In genomic region chr7:64883113-64883905, GRCh38 we compare ENCODE assay signal across 12 cellular contexts. TPM values are rescaled to one million over a fixed set of nuclear protein-coding genes. Genes with fewer than 3 reads are reported as not detected.
DNase-seq lines count a peak whose midpoint lies in the region; ATAC-seq, FAIRE-seq and TF ChIP-seq lines count a peak whose summit lies in the region.
"Had no signal": no experiment of that assay in that cellular context is flagged by ENCODE, and none has a peak within 500 bp of the region (broad histone marks: within the 10 kb centered on the region; RNA-seq: fewer than 3 reads in every experiment).

No MANE protein-coding gene starts in this region.

- H3K36me3 Mint-ChIP-seq in activated T-cell treated with anti-CD3 and anti-CD28 coated beads, Interleukin-2, amount 50 U/mL, for 24 hours (ENCODE audit: low read depth), result no peaks in the 10 kb centered on the region

- H3K4me1 ChIP-seq in thoracic aorta (ENCODE audit: control insufficient read depth in 1 of 2, low read depth in 2 of 2) (peaks cover 0 to 12% of the 10 kb centered on the region in 2 donors), small intestine (ENCODE audit: control insufficient read depth in 2 of 2, insufficient read depth in 1 of 2, low read depth in 1 of 2, low read length in 1 of 2) (no peaks in the 10 kb centered on the region)
- H3K4me1 ChIP-seq: SJCRH30 had no signal

- peak overlapping the region; percentile 33 for H3K4me3 ChIP-seq in astrocyte of the cerebellum (ENCODE audit: low read depth, low read length)
- peak overlapping the region; percentile 50 for H3K4me3 ChIP-seq in lower leg skin (ENCODE audit: low read depth, poor library complexity, severe bottlenecking)
- peak overlapping the region; percentile 78 for H3K4me3 ChIP-seq in thoracic aorta
- no peak overlapping the region for H3K4me3 ChIP-seq in small intestine (ENCODE audit: low read depth in 1 of 2, low read length in 2 of 2)
- H3K4me3 ChIP-seq: SJCRH30 had no signal

- no peak for TF ChIP-seq CTCF in astrocyte of the cerebellum (IDR thresholded peaks at IDR 0.05; ENCODE audit: low read depth, low read length, missing control alignments)
- TF ChIP-seq CTCF in lower leg skin (IDR thresholded peaks at IDR 0.05), result no peak
- no peak for TF ChIP-seq CTCF in thoracic aorta (IDR thresholded peaks at IDR 0.05)

- peaks cover 3% of the 10 kb centered on the region for H3K9me3 Mint-ChIP-seq in activated T-cell treated with anti-CD3 and anti-CD28 coated beads, Interleukin-2, amount 50 U/mL, for 24 hours

- no peak for FAIRE-seq in small intestine (lab: Jason Lieb, UNC)
- FAIRE-seq: GM12891 had no signal

- peak overlapping the region; percentile 54 for H3K4me3 Mint-ChIP-seq in activated T-cell treated with anti-CD3 and anti-CD28 coated beads, Interleukin-2, amount 50 U/mL, for 24 hours
- H3K4me3 Mint-ChIP-seq: neural crest cell had no signal

- H3K4me1 Mint-ChIP-seq in activated T-cell treated with anti-CD3 and anti-CD28 coated beads, Interleukin-2, amount 50 U/mL, for 24 hours (ENCODE audit: low read depth), result peaks cover 18% of the 10 kb centered on the region

- WGBS in lower leg skin, 2 donors, result 29 to 41% methylated on average over 37 to 38 of the region's 38 CpGs
- WGBS in small intestine, 3 donors, result 62 to 80% (median 68%) methylated on average over 36 to 38 of the region's 38 CpGs

- intact Hi-C loops in lower leg skin (cut with DNase I; ENCODE audit: low total_unique reads), result no loop called here

- H3K27me3 ChIP-seq in thoracic aorta (replicated peaks; ENCODE audit: insufficient read depth) (no peaks in the 10 kb centered on the region), small intestine (ENCODE audit: control insufficient read depth in 2 of 2, insufficient read depth in 2 of 2, low read length in 2 of 2) (peaks cover 0 to 15% of the 10 kb centered on the region in 2 donors)
- H3K27me3 ChIP-seq: SJCRH30 had no signal

- H3K9me3 ChIP-seq in thoracic aorta (no peaks in the 10 kb centered on the region), small intestine (ENCODE audit: control insufficient read depth, low read depth) (no peaks in the 10 kb centered on the region)
- H3K9me3 ChIP-seq: SJCRH30 had no signal

- H3K27ac ChIP-seq in thoracic aorta (no peak overlapping the region), small intestine (ENCODE audit: low read depth in 1 of 2, low read length in 1 of 2) (no peak overlapping the region)
- H3K27ac ChIP-seq: SJCRH30 had no signal

- H3K27me3 Mint-ChIP-seq in activated T-cell treated with anti-CD3 and anti-CD28 coated beads, Interleukin-2, amount 50 U/mL, for 24 hours, result peaks cover 89% of the 10 kb centered on the region

- no peak for ATAC-seq in thoracic aorta (ENCODE audit: insufficient number of reproducible peaks, low FRiP score, low read depth)
- ATAC-seq in HG02588 (IDR thresholded peaks at IDR 0.05; ENCODE audit: unreplicated experiment), result no peak
- ATAC-seq in GM19328 (IDR thresholded peaks at IDR 0.05; ENCODE audit: unreplicated experiment), result no peak

- no peak overlapping the region for H3K27ac Mint-ChIP-seq in activated T-cell treated with anti-CD3 and anti-CD28 coated beads, Interleukin-2, amount 50 U/mL, for 24 hours

- H3K36me3 ChIP-seq in thoracic aorta (no peaks in the 10 kb centered on the region), small intestine (ENCODE audit: control insufficient read depth in 2 of 2, insufficient read depth in 2 of 2, low read length in 2 of 2) (no peaks in the 10 kb centered on the region)
- H3K36me3 ChIP-seq: SJCRH30 had no signal

- in situ Hi-C loops in astrocyte of the cerebellum (cut with HindIII; ENCODE audit: low sequenced_read_pairs), result loop anchor here (25.0 kb wide), 1 partner anchor 221 kb away; the partner anchor contains the start of gene ZNF107

- TF ChIP-seq POLR2A in lower leg skin (IDR thresholded peaks at IDR 0.05), result no peak

- DNase-seq in activated T-cell treated with anti-CD3 and anti-CD28 coated beads, Interleukin-2, amount 50 U/mL, for 24 hours, result no peak
- DNase-seq in activated T-cell treated with anti-CD3 and anti-CD28 coated beads for 4 hours (no peak), astrocyte of the cerebellum (ENCODE audit: low read depth) (no peak), lower leg skin (ENCODE audit: low spot score in 2 of 2) (peak; percentile 20 to 83), thoracic aorta (ENCODE audit: low spot score) (no peak), small intestine (no peak)
- DNase-seq: NCI-H1105 had no signal

RNA-seq across cellular contexts. Expression of gene ZNF273, which starts 19.8 kb away (rescaled TPM):
- 100 to 1,000 TPM in 1 of 4 donors, 10 to 100 TPM in 3; 61.3 to 224 (median 66.3) TPM for total RNA-seq in lower leg skin
- total RNA-seq in thoracic aorta, result 1 to 10 TPM; 6.6 to 9.2 TPM
- polyA plus RNA-seq in small intestine, result 1 to 10 TPM in 1 of 3 donors, under 1 TPM in 2; 0.27 to 3.4 (median 0.67) TPM

Comparison
In these comparisons a context has a peak if more than half of its experiments do, and no peak if none do; other contexts are left out.
1. DNase-seq: peak in lower leg skin (2 of 2); none in activated T-cell treated with anti-CD3 and anti-CD28 coated beads, Interleukin-2, amount 50 U/mL, for 24 hours (single experiment), activated T-cell treated with anti-CD3 and anti-CD28 coated beads for 4 hours (single experiment), astrocyte of the cerebellum (single experiment), thoracic aorta (single experiment) and small intestine (single experiment).
2. H3K4me3 ChIP-seq: peak in astrocyte of the cerebellum (single experiment), lower leg skin (single experiment) and thoracic aorta (single experiment); none in small intestine (0 of 2).
3. RNA of gene ZNF273, which starts 19.8 kb away (total RNA-seq): 61.3 to 224 TPM in lower leg skin; 6.6 to 9.2 TPM in thoracic aorta; every median in the first group is over 4 times any median in the second.